Comparison of ENCODE assay signal across 8 cellular contexts in the genomic region with DNA sequence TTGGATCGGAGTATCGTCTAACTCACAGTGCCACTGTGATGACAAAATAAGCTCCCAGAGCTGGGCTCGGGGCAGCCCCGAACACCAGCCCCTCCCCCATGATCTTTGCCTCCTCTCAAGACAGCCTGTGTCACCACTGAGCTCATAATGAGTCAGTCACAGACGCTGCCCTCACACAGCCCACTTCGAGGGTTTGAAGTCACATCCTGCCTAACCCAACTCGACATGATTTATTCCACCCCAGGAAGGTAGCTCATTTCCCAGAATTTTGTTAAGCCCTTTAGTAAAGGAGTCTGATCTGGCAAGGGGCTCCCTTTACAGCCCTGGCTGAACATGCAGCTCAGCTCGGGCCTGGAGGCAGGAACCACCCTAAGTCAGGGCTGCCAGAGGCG. TPM values are rescaled to one million over a fixed set of nuclear protein-coding genes. Genes with fewer than 3 reads are reported as not detected.
DNase-seq lines count a peak whose midpoint lies in the region; ATAC-seq and TF ChIP-seq lines count a peak whose summit lies in the region.

No MANE protein-coding gene starts in this region.

- peaks cover 43% of the 10 kb centered on the region for H4K20me1 ChIP-seq in mammary epithelial cell (ENCODE audit: insufficient read depth, low read length)

- CTCF ChIA-PET in mammary epithelial cell (lab: Charles Lee; ENCODE audit: low non-redundant PET) = interaction anchor here (0.7 kb wide), 1 partner anchor 121 kb away, joined by 3 read pairs; no protein-coding TSS in a partner anchor

- H3K9me3 ChIP-seq in mammary epithelial cell (replicated peaks; ENCODE audit: insufficient read depth, low read length) (no peaks in the 10 kb centered on the region), mesodermal cell (ENCODE audit: control insufficient read depth, low read length) (no peaks in the 10 kb centered on the region)

- peak overlapping the region; percentile 63 for H3K4me2 ChIP-seq in mammary epithelial cell (ENCODE audit: insufficient read depth, low read depth, low read length)

- H3K4me3 ChIP-seq in AG10803 (ENCODE audit: low read length) (no peak overlapping the region), mammary epithelial cell (replicated peaks in 1 of 3; ENCODE audit: insufficient read depth in 1 of 3, low read depth in 2 of 3, low read length in 3 of 3) (no peak overlapping the region), mesodermal cell (ENCODE audit: extremely low read depth, insufficient read depth, low read length, poor library complexity, severe bottlenecking) (no peak overlapping the region)

- BruUV-seq in mammary epithelial cell (replicated peaks; lab: Mats Ljungman, UMichigan) = no TSS peak

- H3K79me2 ChIP-seq in mammary epithelial cell (ENCODE audit: insufficient read depth, low read length) = peaks cover 99% of the 10 kb centered on the region

- peaks cover 19% of the 10 kb centered on the region for H3K36me3 ChIP-seq in mammary epithelial cell (ENCODE audit: insufficient read depth, low read length)
- peaks cover 61% of the 10 kb centered on the region for H3K36me3 ChIP-seq in mesodermal cell (ENCODE audit: control insufficient read depth, insufficient read depth, low read length)

- H3K9ac ChIP-seq in mammary epithelial cell (ENCODE audit: insufficient read depth, low read length) = peak overlapping the region; percentile 63

- H3K4me1 ChIP-seq in mammary epithelial cell (ENCODE audit: insufficient read depth, low read length) = peaks cover 95% of the 10 kb centered on the region
- H3K4me1 ChIP-seq in mesodermal cell (ENCODE audit: control insufficient read depth, insufficient read depth, low read length, poor library complexity, severe bottlenecking) = peaks cover 97% of the 10 kb centered on the region

- intact Hi-C loops in mammary epithelial cell (cut with micrococcal nuclease) = no loop called here

- no peak for TF ChIP-seq CTCF in AG10803 (conservative IDR thresholded peaks at IDR 0.05; ENCODE audit: low read length)
- no peak for TF ChIP-seq CTCF in mammary epithelial cell (conservative IDR thresholded peaks at IDR 0.05 in 1 of 2, IDR thresholded peaks at IDR 0.05 in 1 of 2; ENCODE audit: extremely low read depth in 1 of 2, insufficient read depth in 1 of 2, low read depth in 1 of 2, low read length in 2 of 2)

- DNase-seq in AG10803 (ENCODE audit: low read depth) (peak; percentile 87), mammary epithelial cell (peak; percentile 97), NOMO-1 treated with dmso at 0.1 percent for 144 hours (lab: John Stamatoyannopoulos, UW; ENCODE audit: unreplicated experiment) (no peak)
- peak; percentile 64 to 74 (median 68) for DNase-seq in activated CD4-positive, CD25-positive, alpha-beta regulatory T cell (lab: John Stamatoyannopoulos, UW)
- peak; percentile 81 to 86 for DNase-seq in stimulated activated CD8-positive, alpha-beta memory T cell treated with anti-CD3 and anti-CD28 coated beads, Interleukin-4, amount 100 ng/mL, for 4 hours (ENCODE audit: low read depth in 2 of 2, low spot score in 1 of 2)

- 0% methylated on average over 6 of the region's 9 CpGs for WGBS in mammary epithelial cell (ENCODE audit: low coverage, missing lambda C conversion rate)
- WGBS in mesodermal cell (ENCODE audit: insufficient coverage in 2 of 2), 2 experiments = 38 to 53% methylated on average over 4 of the region's 9 CpGs

- ATAC-seq in HG02610 (IDR thresholded peaks at IDR 0.05; ENCODE audit: unreplicated experiment) = peak; percentile 63
- ATAC-seq in HG03097 (IDR thresholded peaks at IDR 0.05; ENCODE audit: low FRiP score, unreplicated experiment) = no peak

- in situ Hi-C loops in mammary epithelial cell (cut with MboI; ENCODE audit: low sequenced_read_pairs in 2 of 2) = no loop called here

- peak overlapping the region; percentile 76 for H3K27ac ChIP-seq in mammary epithelial cell (ENCODE audit: insufficient read depth, low read depth, low read length)
- peak overlapping the region; percentile 97 for H3K27ac ChIP-seq in mesodermal cell (ENCODE audit: low read depth, low read length, severe bottlenecking)

- H3K27me3 ChIP-seq in mammary epithelial cell (ENCODE audit: insufficient read depth, low read length) = no peaks in the 10 kb centered on the region

- dilution Hi-C loops in mammary epithelial cell (cut with HindIII; ENCODE audit: low sequenced_read_pairs) = loop anchor here (5.0 kb wide), 2 partner anchors 33 to 102 kb away; no protein-coding TSS in a partner anchor

- no peak overlapping the region for H2AFZ ChIP-seq in mammary epithelial cell (ENCODE audit: low read depth, low read length)

RNA-seq across cellular contexts. Expression of a gene that starts 22.8 kb away (rescaled TPM):
- 1,000 to 10,000 TPM; 1,183 to 1,246 TPM for total RNA-seq in mammary epithelial cell
- 295 TPM for polyA plus RNA-seq in mammary epithelial cell
- polyA minus RNA-seq in mammary epithelial cell = 996 TPM
- 360 TPM for polyA plus RNA-seq in mesodermal cell (2013, experiment 1 of 2)
- 289 TPM for polyA plus RNA-seq in mesodermal cell (2013, experiment 2 of 2)
